Comparison of ENCODE assay signal across 19 cellular contexts in genomic region chr18:9058426-9058825, GRCh38. TPM values are rescaled to one million over a fixed set of nuclear protein-coding genes. Genes with fewer than 3 reads are reported as not detected.
DNase-seq lines count a peak whose midpoint lies in the region; ATAC-seq, FAIRE-seq and TF ChIP-seq lines count a peak whose summit lies in the region.
"Had no signal": no experiment of that assay in that cellular context is flagged by ENCODE, and none has a peak within 500 bp of the region (broad histone marks: within the 10 kb centered on the region; RNA-seq: fewer than 3 reads in every experiment).

No MANE protein-coding gene starts in this region.

- H3K9me3 Mint-ChIP-seq in Caco-2 (ENCODE audit: unreplicated experiment) (no peaks in the 10 kb centered on the region), osteocyte (ENCODE audit: unreplicated experiment) (no peaks in the 10 kb centered on the region)
- H3K9me3 Mint-ChIP-seq in CD4-positive, alpha-beta memory T cell = peaks cover 0 to under 1% (median 0%) of the 10 kb centered on the region in 8 donors
- H3K9me3 Mint-ChIP-seq: activated CD4-positive, alpha-beta T cell treated with anti-CD3 and anti-CD28 coated beads, Interleukin-2, amount 10 ng/mL, durations not matched to agents 24 days and 14 days; activated naive CD8-positive, alpha-beta T cell treated with anti-CD3 and anti-CD28 coated beads, Interleukin-2, amount 50 U/mL, for 24 hours; stimulated activated effector memory CD8-positive, alpha-beta T cell treated with anti-CD3 and anti-CD28 coated beads, Interleukin-12 subunit alpha, Interleukin-12 subunit beta, amount 100 ng/mL, for 72 hours; T-cell had no signal

- H3K27me3 Mint-ChIP-seq in Caco-2 (ENCODE audit: insufficient read depth, unreplicated experiment) (no peaks in the 10 kb centered on the region), osteocyte (ENCODE audit: unreplicated experiment) (peaks cover 5% of the 10 kb centered on the region)
- peaks cover 5 to 8% of the 10 kb centered on the region in 2 donors for H3K27me3 Mint-ChIP-seq in CD4-positive, alpha-beta memory T cell

- CTCF ChIA-PET in Caco-2 (lab: Charles Lee) = interaction anchor here (0.6 to 1.0 kb wide), 2 partner anchors 19 to 351 kb away, joined by 3 to 6 read pairs; no protein-coding TSS in a partner anchor
- CTCF ChIA-PET in CD4-positive, alpha-beta memory T cell (lab: Charles Lee; ENCODE audit: partially characterized antibody) = no interaction called here

- DNase-seq in Caco-2 (no peak), NCI-H2171 treated with DMSO at 0.1 percent for 48 hours (lab: John Stamatoyannopoulos, UW) (peak; percentile 8), epithelial cell of proximal tubule (ENCODE audit: low read depth) (peak; percentile 23), osteocyte (ENCODE audit: extremely low spot score, unreplicated experiment) (no peak), NCI-H748 treated with DMSO at 0.1 percent for 48 hours (lab: John Stamatoyannopoulos, UW) (no peak), frontal cortex (ENCODE audit: low spot score in 2 of 2) (no peak)
- no peak for DNase-seq in CD4-positive, alpha-beta memory T cell
- DNase-seq: activated CD4-positive, alpha-beta T cell treated with anti-CD3 and anti-CD28 coated beads, Interleukin-2, amount 10 ng/mL, durations not matched to agents 24 days and 14 days; activated naive CD8-positive, alpha-beta T cell treated with anti-CD3 and anti-CD28 coated beads, Interleukin-2, amount 50 U/mL, for 24 hours; AML-193; dermis blood vessel endothelial cell; H7; left ventricle myocardium inferior; NCI-H1436; NCI-H345; stimulated activated CD4-positive, alpha-beta T cell treated with anti-CD3 and anti-CD28 coated beads, Interleukin-15, amount 100 ng/mL, for 24 hours; T-cell had no signal

- peaks cover 9% of the 10 kb centered on the region for H3K4me1 ChIP-seq in Caco-2
- no peaks in the 10 kb centered on the region for H3K4me1 ChIP-seq in CD4-positive, alpha-beta memory T cell (ENCODE audit: insufficient read depth, low read length)

- POLR2A ChIA-PET in Caco-2 (lab: Charles Lee) = no interaction called here
- POLR2A ChIA-PET in CD4-positive, alpha-beta memory T cell (lab: Charles Lee; ENCODE audit: partially characterized antibody) = no interaction called here

- peak overlapping the region; percentile 47 for H3K27ac Mint-ChIP-seq in Caco-2 (ENCODE audit: unreplicated experiment)
- H3K27ac Mint-ChIP-seq in osteocyte (ENCODE audit: unreplicated experiment) = peak overlapping the region; percentile 9
- no peak overlapping the region for H3K27ac Mint-ChIP-seq in CD4-positive, alpha-beta memory T cell
- H3K27ac Mint-ChIP-seq: activated CD4-positive, alpha-beta T cell treated with anti-CD3 and anti-CD28 coated beads, Interleukin-2, amount 10 ng/mL, durations not matched to agents 24 days and 14 days; activated naive CD8-positive, alpha-beta T cell treated with anti-CD3 and anti-CD28 coated beads, Interleukin-2, amount 50 U/mL, for 24 hours; stimulated activated effector memory CD8-positive, alpha-beta T cell treated with anti-CD3 and anti-CD28 coated beads, Interleukin-12 subunit alpha, Interleukin-12 subunit beta, amount 100 ng/mL, for 72 hours; T-cell had no signal

- intact Hi-C loops in Caco-2 (cut with micrococcal nuclease; ENCODE audit: unreplicated experiment) = loop anchor here (5.0 kb wide), 2 partner anchors 61 to 356 kb away; no protein-coding TSS in a partner anchor
- intact Hi-C loops in CD4-positive, alpha-beta memory T cell (cut with micrococcal nuclease) = no loop called here

- no peaks in the 10 kb centered on the region for H3K36me3 ChIP-seq in Caco-2 (ENCODE audit: control insufficient read depth, insufficient read depth, low read length)
- no peaks in the 10 kb centered on the region for H3K36me3 ChIP-seq in CD4-positive, alpha-beta memory T cell (ENCODE audit: insufficient read depth, low read length)
- H3K36me3 ChIP-seq: left ventricle myocardium inferior had no signal

- H3K4me3 ChIP-seq in Caco-2 (ENCODE audit: low read depth, low read length) = no peak overlapping the region
- no peak overlapping the region for H3K4me3 ChIP-seq in epithelial cell of proximal tubule (ENCODE audit: low read depth, low read length)
- no peak overlapping the region for H3K4me3 ChIP-seq in CD4-positive, alpha-beta memory T cell (ENCODE audit: low read length in 2 of 2)
- H3K4me3 ChIP-seq: left ventricle myocardium inferior had no signal

- ATAC-seq in GM21825 (IDR thresholded peaks at IDR 0.05; ENCODE audit: unreplicated experiment) = no peak
- ATAC-seq: activated naive CD8-positive, alpha-beta T cell treated with anti-CD3 and anti-CD28 coated beads, Interleukin-2, amount 50 U/mL, for 24 hours; stimulated activated effector memory CD8-positive, alpha-beta T cell treated with anti-CD3 and anti-CD28 coated beads, Interleukin-12 subunit alpha, Interleukin-12 subunit beta, amount 100 ng/mL, for 72 hours; T-cell had no signal

- BruUV-seq in Caco-2 (replicated peaks; lab: Mats Ljungman, UMichigan) = no TSS peak

- no peak overlapping the region for H3K27ac ChIP-seq in CD4-positive, alpha-beta memory T cell (ENCODE audit: low read depth, low read length)
- H3K27ac ChIP-seq: left ventricle myocardium inferior had no signal

- H3K4me3 Mint-ChIP-seq in Caco-2 (ENCODE audit: unreplicated experiment) = no peak overlapping the region
- H3K4me3 Mint-ChIP-seq in osteocyte (ENCODE audit: unreplicated experiment) = no peak overlapping the region
- H3K4me3 Mint-ChIP-seq in CD4-positive, alpha-beta memory T cell = no peak overlapping the region
- H3K4me3 Mint-ChIP-seq: activated CD4-positive, alpha-beta T cell treated with anti-CD3 and anti-CD28 coated beads, Interleukin-2, amount 10 ng/mL, durations not matched to agents 24 days and 14 days; activated naive CD8-positive, alpha-beta T cell treated with anti-CD3 and anti-CD28 coated beads, Interleukin-2, amount 50 U/mL, for 24 hours; stimulated activated effector memory CD8-positive, alpha-beta T cell treated with anti-CD3 and anti-CD28 coated beads, Interleukin-12 subunit alpha, Interleukin-12 subunit beta, amount 100 ng/mL, for 72 hours; T-cell had no signal

- no peak for FAIRE-seq in frontal cortex (lab: Jason Lieb, UNC)

- H3K4me1 Mint-ChIP-seq in Caco-2 (ENCODE audit: low read depth, unreplicated experiment) (peaks cover 9% of the 10 kb centered on the region), osteocyte (ENCODE audit: unreplicated experiment) (peaks cover 26% of the 10 kb centered on the region)
- no peaks in the 10 kb centered on the region for H3K4me1 Mint-ChIP-seq in CD4-positive, alpha-beta memory T cell

- TF ChIP-seq CTCF in Caco-2 (IDR thresholded peaks at IDR 0.05; ENCODE audit: insufficient read depth in 1 of 2, low read depth in 1 of 2, low read length in 1 of 2, severe bottlenecking in 1 of 2, unreplicated experiment in 1 of 2) (no peak), epithelial cell of proximal tubule (conservative IDR thresholded peaks at IDR 0.05; ENCODE audit: low read depth, low read length) (no peak), osteocyte (IDR thresholded peaks at IDR 0.05) (no peak)

- no peaks in the 10 kb centered on the region for H3K27me3 ChIP-seq in Caco-2 (replicated peaks; ENCODE audit: control insufficient read depth, insufficient read depth, low read length)
- no peaks in the 10 kb centered on the region for H3K27me3 ChIP-seq in CD4-positive, alpha-beta memory T cell (ENCODE audit: insufficient read depth, low read length)

- H3K36me3 Mint-ChIP-seq in Caco-2 (ENCODE audit: insufficient read depth, unreplicated experiment) (no peaks in the 10 kb centered on the region), osteocyte (ENCODE audit: unreplicated experiment) (no peaks in the 10 kb centered on the region)
- H3K36me3 Mint-ChIP-seq in CD4-positive, alpha-beta memory T cell = no peaks in the 10 kb centered on the region
- H3K36me3 Mint-ChIP-seq: stimulated activated effector memory CD8-positive, alpha-beta T cell treated with anti-CD3 and anti-CD28 coated beads, Interleukin-12 subunit alpha, Interleukin-12 subunit beta, amount 100 ng/mL, for 72 hours; T-cell had no signal

- H3K9me3 ChIP-seq in Caco-2 = peaks cover 2% of the 10 kb centered on the region; the same call in 1 of the 2 replicates
- no peaks in the 10 kb centered on the region for H3K9me3 ChIP-seq in CD4-positive, alpha-beta memory T cell (ENCODE audit: control insufficient read depth in 1 of 2, low read length in 2 of 2)

RNA-seq across cellular contexts. Expression of gene NDUFV2, which starts 44.1 kb away (rescaled TPM):
- total RNA-seq in Caco-2 (2022) = 211 and 220 TPM in 2 replicates
- total RNA-seq in epithelial cell of proximal tubule = 103 and 173 TPM in 2 replicates
- total RNA-seq in osteocyte = 97.7 and 98.8 TPM in 2 replicates
- 100 to 1,000 TPM; 135 TPM for total RNA-seq in CD4-positive, alpha-beta memory T cell
- polyA plus RNA-seq in CD4-positive, alpha-beta memory T cell = 100 to 1,000 TPM; 213 to 281 TPM
- 85.2 TPM for total RNA-seq in frontal cortex

Comparison
In these comparisons a context has a peak if more than half of its experiments do, and no peak if none do; other contexts are left out.
1. DNase-seq: peak in NCI-H2171 treated with DMSO at 0.1 percent for 48 hours (single experiment) and epithelial cell of proximal tubule (single experiment); none in Caco-2 (0 of 2), osteocyte (single experiment), CD4-positive, alpha-beta memory T cell (0 of 5), NCI-H748 treated with DMSO at 0.1 percent for 48 hours (single experiment) and frontal cortex (0 of 2).
2. H3K27ac Mint-ChIP-seq: peak in Caco-2 (single experiment) and osteocyte (single experiment); none in CD4-positive, alpha-beta memory T cell (0 of 7).